In genomic region chr9:72394061-72394460, GRCh38 we compare ENCODE assay signal across 16 cellular contexts.
DNase-seq lines count a peak whose midpoint lies in the region; ATAC-seq and FAIRE-seq lines count a peak whose summit lies in the region.
"Had no signal": no experiment of that assay in that cellular context is flagged by ENCODE, and none has a peak within 500 bp of the region (broad histone marks: within the 10 kb centered on the region; RNA-seq: fewer than 3 reads in every experiment).

No MANE protein-coding gene starts in this region.

- peaks cover 5% of the 10 kb centered on the region for H3K4me1 Mint-ChIP-seq in activated naive CD8-positive, alpha-beta T cell treated with anti-CD3 and anti-CD28 coated beads, Interleukin-2, amount 50 U/mL, for 24 hours

- no peak overlapping the region for H3K27ac Mint-ChIP-seq in activated naive CD8-positive, alpha-beta T cell treated with anti-CD3 and anti-CD28 coated beads, Interleukin-2, amount 50 U/mL, for 24 hours

- in situ Hi-C loops in ACHN (cut with HindIII; ENCODE audit: low pct_ligation_motif_present, low pct_unique_long_range_greater_than_20kb, low sequenced_read_pairs): no loop called here

- ATAC-seq in activated CD4-positive, CD25-positive, alpha-beta regulatory T cell treated with anti-CD3 and anti-CD28 coated beads, Interleukin-2, amount 50 U/mL, for 24 hours: no peak
- no peak for ATAC-seq in activated naive CD8-positive, alpha-beta T cell treated with anti-CD3 and anti-CD28 coated beads, Interleukin-2, amount 50 U/mL, for 24 hours
- ATAC-seq: PC-3 had no signal

- H3K4me3 Mint-ChIP-seq in activated naive CD8-positive, alpha-beta T cell treated with anti-CD3 and anti-CD28 coated beads, Interleukin-2, amount 50 U/mL, for 24 hours: no peak overlapping the region

- peak; percentile 68 for FAIRE-seq in islet of Langerhans (lab: Jason Lieb, UNC)
- FAIRE-seq: GM12892 had no signal

- H3K9me3 Mint-ChIP-seq in activated naive CD8-positive, alpha-beta T cell treated with anti-CD3 and anti-CD28 coated beads, Interleukin-2, amount 50 U/mL, for 24 hours: no peaks in the 10 kb centered on the region

- H3K27me3 Mint-ChIP-seq in activated naive CD8-positive, alpha-beta T cell treated with anti-CD3 and anti-CD28 coated beads, Interleukin-2, amount 50 U/mL, for 24 hours: peaks cover 6% of the 10 kb centered on the region

- DNase-seq in SIG-M5 treated with dmso at 0.1 percent for 504 hours (lab: John Stamatoyannopoulos, UW; ENCODE audit: unreplicated experiment): peak; percentile 73
- no peak for DNase-seq in SIG-M5 (lab: John Stamatoyannopoulos, UW)
- DNase-seq in NOMO-1 treated with dmso at 0.1 percent for 144 hours (lab: John Stamatoyannopoulos, UW; ENCODE audit: unreplicated experiment): peak; percentile 26
- DNase-seq in ACHN: no peak
- no peak for DNase-seq in NCI-H510A treated with DMSO at 0.1 percent for 48 hours (lab: John Stamatoyannopoulos, UW)
- DNase-seq in activated naive CD8-positive, alpha-beta T cell treated with anti-CD3 and anti-CD28 coated beads, Interleukin-2, amount 50 U/mL, for 24 hours: no peak
- DNase-seq: DMS 273 treated with DMSO at 0.1 percent for 48 hours, GM23248, MG63, NCI-H1417 treated with DMSO at 0.1 percent for 48 hours, NCI-H1930, NCI-H69, PC-3 had no signal

- H3K36me3 Mint-ChIP-seq in activated naive CD8-positive, alpha-beta T cell treated with anti-CD3 and anti-CD28 coated beads, Interleukin-2, amount 50 U/mL, for 24 hours (ENCODE audit: low read depth): peaks cover 2% of the 10 kb centered on the region

Comparison
In these comparisons a context has a peak if more than half of its experiments do, and no peak if none do; other contexts are left out.
1. DNase-seq: peak in SIG-M5 treated with dmso at 0.1 percent for 504 hours (single experiment) and NOMO-1 treated with dmso at 0.1 percent for 144 hours (single experiment); none in SIG-M5 (single experiment), ACHN (single experiment), NCI-H510A treated with DMSO at 0.1 percent for 48 hours (single experiment) and activated naive CD8-positive, alpha-beta T cell treated with anti-CD3 and anti-CD28 coated beads, Interleukin-2, amount 50 U/mL, for 24 hours (single experiment).